Comparison of ENCODE assay signal across 19 cellular contexts in genomic region chr16:21190599-21190998, GRCh38. TPM values are rescaled to one million over a fixed set of nuclear protein-coding genes. Genes with fewer than 3 reads are reported as not detected.
DNase-seq lines count a peak whose midpoint lies in the region; ATAC-seq and TF ChIP-seq lines count a peak whose summit lies in the region.
"Had no signal": no experiment of that assay in that cellular context is flagged by ENCODE, and none has a peak within 500 bp of the region (broad histone marks: within the 10 kb centered on the region; RNA-seq: fewer than 3 reads in every experiment).

No MANE protein-coding gene starts in this region.

- H3K14ac ChIP-seq in IMR-90 (replicated peaks; ENCODE audit: low read depth, low read length), result no peak overlapping the region

- no peak overlapping the region for H2BK5ac ChIP-seq in IMR-90 (ENCODE audit: low read depth, low read length, poor library complexity, severe bottlenecking)

- in situ Hi-C loops in IMR-90 (cut with MboI; ENCODE audit: low sequenced_read_pairs), result no loop called here

- H4K5ac ChIP-seq in IMR-90 (ENCODE audit: low read depth, low read length), result no peak overlapping the region

- H3K27me3 ChIP-seq in IMR-90 (ENCODE audit: control insufficient read depth, insufficient read depth, low read length) (peaks cover 4% of the 10 kb centered on the region; the same call in 1 of the 2 replicates), sigmoid colon (peaks cover 0 to under 1% (median 0%) of the 10 kb centered on the region in 3 donors)

- no peak overlapping the region for H3K9ac ChIP-seq in IMR-90 (ENCODE audit: low read depth, low read length)

- H2BK15ac ChIP-seq in IMR-90 (ENCODE audit: low read depth, low read length), result no peak overlapping the region

- no peak overlapping the region for H2BK120ac ChIP-seq in IMR-90 (ENCODE audit: low read depth, low read length)

- dilution Hi-C loops in IMR-90 (cut with HindIII; ENCODE audit: low sequenced_read_pairs, unreplicated experiment), result no loop called here

- no peak overlapping the region for H4K91ac ChIP-seq in IMR-90 (ENCODE audit: insufficient read depth, low read depth, low read length)

- H4K20me1 ChIP-seq in IMR-90 (ENCODE audit: insufficient read depth, low read length), result no peaks in the 10 kb centered on the region

- H2AK5ac ChIP-seq in IMR-90 (ENCODE audit: low read depth, low read length), result no peak overlapping the region

- no peak for TF ChIP-seq RAD21 in IMR-90 (IDR thresholded peaks at IDR 0.05; ENCODE audit: low read length)

- no peak overlapping the region for H2BK20ac ChIP-seq in IMR-90 (ENCODE audit: low read depth, low read length)

- H3K23ac ChIP-seq in IMR-90 (ENCODE audit: low read depth, low read length), result no peak overlapping the region

- H4K8ac ChIP-seq in IMR-90 (ENCODE audit: low read depth in 2 of 2, low read length in 2 of 2), result no peak overlapping the region

- H2AK9ac ChIP-seq in IMR-90 (replicated peaks; ENCODE audit: low read depth, low read length, poor library complexity), result no peak overlapping the region

- peak; percentile 2 for DNase-seq in CD1c-positive myeloid dendritic cell (ENCODE audit: extremely low spot score)
- DNase-seq in IMR-90, result peak; percentile 11
- peak; percentile 31 for DNase-seq in dedifferentiated amniotic fluid mesenchymal stem cell (ENCODE audit: extremely low spot score)
- peak; percentile 23 for DNase-seq in superior temporal gyrus (ENCODE audit: extremely low spot score)
- no peak for DNase-seq in NCI-H146 (lab: John Stamatoyannopoulos, UW)
- DNase-seq in sigmoid colon, result no peak
- DNase-seq in activated CD4-positive, alpha-beta T cell treated with anti-CD3 and anti-CD28 coated beads, Interleukin-2, amount 50 U/mL, for 48 hours, result no peak
- DNase-seq: Caco-2, KG1, MG63, NCI-H1092 treated with DMSO at 0.1 percent for 48 hours, NCI-H1694 treated with DMSO at 0.1 percent for 48 hours, NCI-H446, Right ventricle myocardium superior had no signal

- H3K9me1 ChIP-seq in IMR-90 (ENCODE audit: insufficient read depth, low read length), result no peaks in the 10 kb centered on the region

- TF ChIP-seq EP300 in sigmoid colon (IDR thresholded peaks at IDR 0.05), result no peak

- H3K36me3 ChIP-seq in IMR-90 (ENCODE audit: control insufficient read depth, insufficient read depth, low read length), result no peaks in the 10 kb centered on the region
- H3K36me3 ChIP-seq in sigmoid colon, result no peaks in the 10 kb centered on the region
- H3K36me3 ChIP-seq: MG63 had no signal

- TF ChIP-seq POLR2A in IMR-90 (IDR thresholded peaks at IDR 0.05; ENCODE audit: low read depth, low read length), result no peak
- TF ChIP-seq POLR2A in sigmoid colon (IDR thresholded peaks at IDR 0.05), result no peak

- no peak for ATAC-seq in IMR-90 (ENCODE audit: low read depth)
- ATAC-seq: GM23338, Panc1 had no signal

- H3K18ac ChIP-seq in IMR-90 (ENCODE audit: low read depth, low read length), result no peak overlapping the region

- no peak overlapping the region for H3K4ac ChIP-seq in IMR-90 (ENCODE audit: low read depth, low read length)

- no peaks in the 10 kb centered on the region for H3K79me1 ChIP-seq in IMR-90 (ENCODE audit: low read depth in 1 of 2, low read length in 2 of 2)

- H3K4me3 ChIP-seq in IMR-90 (ENCODE audit: insufficient read depth, low read depth, low read length), result no peak overlapping the region
- no peak overlapping the region for H3K4me3 ChIP-seq in sigmoid colon
- H3K4me3 ChIP-seq: GM23338, MG63 had no signal

- H3K4me1 ChIP-seq in IMR-90 (ENCODE audit: control insufficient read depth, insufficient read depth, low read length), result peaks cover 6% of the 10 kb centered on the region
- H3K4me1 ChIP-seq in sigmoid colon, result peaks cover 0 to 5% (median 4%) of the 10 kb centered on the region in 4 donors

- no peak overlapping the region for H2AFZ ChIP-seq in IMR-90 (replicated peaks; ENCODE audit: low read length, poor library complexity)
- H2AFZ ChIP-seq: GM23338 had no signal

- TF ChIP-seq CTCF in IMR-90 (conservative IDR thresholded peaks at IDR 0.05; ENCODE audit: low read depth, low read length) (no peak), sigmoid colon (IDR thresholded peaks at IDR 0.05) (no peak)

- CTCF ChIA-PET in IMR-90 (lab: Yijun Ruan, JAX), result interaction anchor here (4.0 kb wide), 1 partner anchor 110 kb away, joined by 31 read pairs; no protein-coding TSS in a partner anchor

- BruUV-seq in IMR-90 (replicated peaks; lab: Mats Ljungman, UMichigan), result no TSS peak

- POLR2A ChIA-PET in IMR-90 (lab: Charles Lee; ENCODE audit: unreplicated experiment), result no interaction called here

- H3K9me3 ChIP-seq in IMR-90 (ENCODE audit: control insufficient read depth, insufficient read depth, low read length) (0 out of 2 replicates have a peak, but pooled peaks cover 4% of the 10 kb centered on the region), sigmoid colon (no peaks in the 10 kb centered on the region)
- H3K9me3 ChIP-seq: Caco-2 had no signal

- H3K27ac ChIP-seq in IMR-90 (ENCODE audit: insufficient read depth, low read length), result no peak overlapping the region
- no peak overlapping the region for H3K27ac ChIP-seq in sigmoid colon
- H3K27ac ChIP-seq: C4-2B, HL-60 had no signal

- intact Hi-C loops in IMR-90 (cut with micrococcal nuclease), result no loop called here
- intact Hi-C loops in sigmoid colon (cut with DNase I), result loop anchor here (2.0 kb wide), 1 partner anchor 110 kb away; no protein-coding TSS in a partner anchor

- no peak overlapping the region for H3K4me2 ChIP-seq in IMR-90 (ENCODE audit: low read depth, low read length)
- H3K4me2 ChIP-seq: GM23338 had no signal

- no peak overlapping the region for H3K56ac ChIP-seq in IMR-90 (ENCODE audit: extremely low read depth, insufficient read depth, low read length)

TF ChIP-seq in IMR-90, 13 proteins besides CTCF, POLR2A, EP300 and RAD21:
- TF ChIP-seq MAFK (IDR thresholded peaks at IDR 0.05; ENCODE audit: low read depth, low read length) (no peak), RFX5 (IDR thresholded peaks at IDR 0.05; ENCODE audit: low read depth, low read length) (no peak), BHLHE40 (IDR thresholded peaks at IDR 0.05; ENCODE audit: low read depth, low read length) (no peak), ELK1 (IDR thresholded peaks at IDR 0.05; ENCODE audit: borderline replicate concordance, low read depth, low read length) (no peak), CEBPB (IDR thresholded peaks at IDR 0.05; ENCODE audit: low read depth, low read length) (no peak), RCOR1 (IDR thresholded peaks at IDR 0.05; ENCODE audit: insufficient replicate concordance, low read length) (no peak), NFE2L2 (IDR thresholded peaks at IDR 0.05; ENCODE audit: low read depth, low read length) (no peak), FOS (IDR thresholded peaks at IDR 0.05; ENCODE audit: low read depth, low read length) (no peak), CHD1 (IDR thresholded peaks at IDR 0.05; ENCODE audit: low read depth, low read length) (no peak), USF2 (IDR thresholded peaks at IDR 0.05; ENCODE audit: low read depth, low read length) (no peak), SMC3 (IDR thresholded peaks at IDR 0.05; ENCODE audit: low read depth, low read length) (no peak), MXI1 (IDR thresholded peaks at IDR 0.05; ENCODE audit: borderline replicate concordance, low read depth, low read length) (no peak), MAZ (IDR thresholded peaks at IDR 0.05; ENCODE audit: borderline replicate concordance, low read depth, low read length) (no peak)

RNA-seq across cellular contexts. Expression of gene ZP2, which starts 20.8 kb away (rescaled TPM):
- not detected in 2 replicates for total RNA-seq in IMR-90 (2012; rRNA removed)
- polyA plus RNA-seq in IMR-90 (2012; rRNA removed), result not detected in 2 replicates
- not detected in 2 replicates for polyA plus RNA-seq in IMR-90 (2012; cell fraction: cytosol; rRNA removed)
- not detected in 2 replicates for polyA plus RNA-seq in IMR-90 (2012; cell fraction: nucleus; rRNA removed; ENCODE audit: low replicate concordance)
- not detected for total RNA-seq in sigmoid colon
- polyA plus RNA-seq in sigmoid colon, result under 1 TPM in 1 of 3 donors, not detected in 2; 0.03 TPM
- total RNA-seq: Caco-2, GM23338, Right ventricle myocardium superior had no signal
- polyA plus RNA-seq: AG04450, GM23338 had no signal

RNA-seq across cellular contexts. Expression of gene LDAF1, which starts 32.1 kb away (rescaled TPM):
- 51.4 and 62.2 TPM in 2 replicates for total RNA-seq in IMR-90 (2012; rRNA removed)
- 17.0 and 21.0 TPM in 2 replicates for polyA plus RNA-seq in IMR-90 (2012; rRNA removed)
- polyA plus RNA-seq in IMR-90 (2012; cell fraction: cytosol; rRNA removed), result 18.4 and 24.0 TPM in 2 replicates
- polyA plus RNA-seq in IMR-90 (2012; cell fraction: nucleus; rRNA removed; ENCODE audit: low replicate concordance), result 6.1 and 10.8 TPM in 2 replicates
- total RNA-seq in sigmoid colon, result 100 to 1,000 TPM; 111 to 158 (median 123) TPM
- 10 to 100 TPM; 28.0 to 36.6 (median 33.4) TPM for polyA plus RNA-seq in sigmoid colon

RNA-seq across cellular contexts. Expression of gene DNAH3, which starts 40.0 kb away (rescaled TPM):
- total RNA-seq in IMR-90 (2012; rRNA removed) (not detected in 2 replicates), sigmoid colon (not detected)
- polyA plus RNA-seq in IMR-90 (2012; rRNA removed) (not detected in 2 replicates), sigmoid colon (under 1 TPM; 0.26 to 0.92 (median 0.60) TPM)
- not detected in 2 replicates for polyA plus RNA-seq in IMR-90 (2012; cell fraction: cytosol; rRNA removed)
- 0.02 TPM in 1 of 2 replicates, not detected in the other for polyA plus RNA-seq in IMR-90 (2012; cell fraction: nucleus; rRNA removed; ENCODE audit: low replicate concordance)
- polyA plus RNA-seq: AG04450 had no signal

RNA-seq across cellular contexts. Expression of gene ANKS4B, which starts 42.9 kb away (rescaled TPM):
- total RNA-seq in IMR-90 (2012; rRNA removed) (not detected in 2 replicates), sigmoid colon (under 1 TPM in 1 of 4 donors, not detected in 3; 0.28 TPM)
- polyA plus RNA-seq in IMR-90 (2012; rRNA removed) (not detected in 2 replicates), sigmoid colon (10 to 100 TPM; 19.5 to 32.4 (median 22.8) TPM)
- polyA plus RNA-seq in IMR-90 (2012; cell fraction: cytosol; rRNA removed), result not detected in 2 replicates
- polyA plus RNA-seq in IMR-90 (2012; cell fraction: nucleus; rRNA removed; ENCODE audit: low replicate concordance), result not detected in 2 replicates
- total RNA-seq: Right ventricle myocardium superior had no signal
- polyA plus RNA-seq: GM23338 had no signal

Comparison
In these comparisons a context has a peak if more than half of its experiments do, and no peak if none do; other contexts are left out.
1. DNase-seq: peak in CD1c-positive myeloid dendritic cell (single experiment), IMR-90 (single experiment), dedifferentiated amniotic fluid mesenchymal stem cell (single experiment) and superior temporal gyrus (single experiment); none in NCI-H146 (single experiment), sigmoid colon (single experiment) and activated CD4-positive, alpha-beta T cell treated with anti-CD3 and anti-CD28 coated beads, Interleukin-2, amount 50 U/mL, for 48 hours (0 of 2).